8 cellular contexts compared by ENCODE assay signal in the genomic region with DNA sequence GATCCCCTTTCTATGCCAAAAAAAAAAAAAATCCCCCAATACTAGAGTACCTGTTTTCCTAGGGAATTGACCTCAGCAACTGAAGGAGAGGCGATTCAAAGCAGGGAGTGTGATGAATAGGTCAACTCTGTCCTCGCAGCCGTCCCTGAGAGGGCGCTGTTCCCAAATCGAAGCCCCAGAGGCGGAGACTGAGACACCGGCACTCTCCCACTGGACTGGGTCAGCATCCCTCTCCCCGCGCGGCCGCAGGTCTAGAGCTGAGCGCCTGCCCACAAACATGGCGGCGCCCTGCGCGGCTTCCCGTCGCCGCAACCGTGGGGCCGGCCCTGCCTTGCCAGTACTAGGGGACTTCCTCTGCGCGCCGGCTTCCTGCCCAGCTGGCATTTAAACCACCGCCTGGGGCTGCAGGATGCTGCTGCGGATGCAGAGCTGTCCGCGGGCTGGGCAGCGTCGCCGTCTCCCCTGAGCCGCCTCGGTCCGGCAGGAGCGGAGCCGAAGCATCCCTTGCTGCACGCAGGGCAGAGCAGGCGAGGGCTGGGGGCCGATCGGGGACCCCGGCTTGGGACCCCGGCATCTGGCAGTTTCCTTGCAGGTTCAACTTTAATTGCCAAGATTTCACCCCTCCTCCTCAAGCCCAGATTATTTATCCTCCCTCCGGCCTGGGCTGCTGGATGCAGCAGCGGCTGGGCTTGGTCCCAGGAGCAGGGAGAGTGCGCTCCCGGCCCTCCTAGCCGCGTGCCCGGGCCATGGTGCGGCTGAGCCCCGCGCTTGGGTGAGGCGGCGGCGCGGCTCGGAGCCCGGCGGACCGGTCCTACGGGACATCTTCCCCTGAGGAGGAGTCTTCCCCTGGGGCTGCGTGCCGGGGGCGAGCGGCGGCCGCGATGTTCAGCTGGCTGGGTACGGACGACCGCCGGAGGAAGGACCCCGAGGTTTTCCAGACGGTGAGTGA. TPM values are rescaled to one million over a fixed set of nuclear protein-coding genes. Genes with fewer than 3 reads are reported as not detected.
DNase-seq lines count a peak whose midpoint lies in the region; ATAC-seq and TF ChIP-seq lines count a peak whose summit lies in the region.

A gene (plus strand): TSS at position 412 of the 949 bp plus-strand sequence. CDS start 470 bp downstream, at position 882.

- peak; percentile 68 for TF ChIP-seq CTCF in AG10803 (conservative IDR thresholded peaks at IDR 0.05; ENCODE audit: low read length)
- peak; percentile 92 for TF ChIP-seq CTCF in endodermal cell (conservative IDR thresholded peaks at IDR 0.05)

- H3K4me1 ChIP-seq in endodermal cell (ENCODE audit: control insufficient read depth, insufficient read depth, low read length) = peaks cover 7% of the 10 kb centered on the region

- H3K27me3 Mint-ChIP-seq in activated CD8-positive, alpha-beta memory T cell treated with anti-CD3 and anti-CD28 coated beads, Interleukin-2, amount 10 ng/mL, durations not matched to agents 7 days and 5 days = peaks cover 27% of the 10 kb centered on the region
- peaks cover 5% of the 10 kb centered on the region for H3K27me3 Mint-ChIP-seq in endodermal cell (ENCODE audit: insufficient read depth)

- H3K9me3 Mint-ChIP-seq in activated CD8-positive, alpha-beta memory T cell treated with anti-CD3 and anti-CD28 coated beads, Interleukin-2, amount 10 ng/mL, durations not matched to agents 7 days and 5 days (ENCODE audit: low read depth) = no peaks in the 10 kb centered on the region
- no peaks in the 10 kb centered on the region for H3K9me3 Mint-ChIP-seq in endodermal cell

- H3K36me3 Mint-ChIP-seq in activated CD8-positive, alpha-beta memory T cell treated with anti-CD3 and anti-CD28 coated beads, Interleukin-2, amount 10 ng/mL, durations not matched to agents 7 days and 5 days = no peaks in the 10 kb centered on the region
- no peaks in the 10 kb centered on the region for H3K36me3 Mint-ChIP-seq in endodermal cell (ENCODE audit: low read depth)

- WGBS in endodermal cell (ENCODE audit: insufficient coverage in 1 of 2, insufficient read length in 1 of 2), 2 experiments = 1% methylated on average over 41 to 74 of the region's 74 CpGs

- peak within 1 kb of the TSS; percentile 69 for H3K4me3 Mint-ChIP-seq in activated CD8-positive, alpha-beta memory T cell treated with anti-CD3 and anti-CD28 coated beads, Interleukin-2, amount 10 ng/mL, durations not matched to agents 7 days and 5 days
- peak within 1 kb of the TSS; percentile 62 for H3K4me3 Mint-ChIP-seq in endodermal cell

- peaks cover 12% of the 10 kb centered on the region for H3K4me1 Mint-ChIP-seq in activated CD8-positive, alpha-beta memory T cell treated with anti-CD3 and anti-CD28 coated beads, Interleukin-2, amount 10 ng/mL, durations not matched to agents 7 days and 5 days
- H3K4me1 Mint-ChIP-seq in endodermal cell = peaks cover 17% of the 10 kb centered on the region

- peak within 1 kb of the TSS; percentile 47 for H3K9ac ChIP-seq in endodermal cell (ENCODE audit: extremely low read depth, low read length, poor library complexity, severe bottlenecking)

- peak; percentile 96 for ATAC-seq in HG03439 (IDR thresholded peaks at IDR 0.05; ENCODE audit: unreplicated experiment)
- peak; percentile 96 for ATAC-seq in activated CD8-positive, alpha-beta memory T cell treated with anti-CD3 and anti-CD28 coated beads, Interleukin-2, amount 10 ng/mL, durations not matched to agents 7 days and 5 days

- H3K4me3 ChIP-seq in AG10803 (ENCODE audit: low read length) (peak within 1 kb of the TSS; percentile 71), endodermal cell (ENCODE audit: low read length) (peak within 1 kb of the TSS; percentile 87)

- CTCF ChIA-PET in activated CD8-positive, alpha-beta memory T cell treated with anti-CD3 and anti-CD28 coated beads, Interleukin-2, amount 10 ng/mL, durations not matched to agents 7 days and 5 days (lab: Charles Lee) = interaction anchor here (0.8 to 2.1 kb wide), 5 partner anchors 10 to 522 kb away, joined by 3 to 15 read pairs (median 4); no protein-coding TSS in a partner anchor

- no peak within 1 kb of the TSS for H3K27ac Mint-ChIP-seq in activated CD8-positive, alpha-beta memory T cell treated with anti-CD3 and anti-CD28 coated beads, Interleukin-2, amount 10 ng/mL, durations not matched to agents 7 days and 5 days
- H3K27ac Mint-ChIP-seq in endodermal cell = no peak within 1 kb of the TSS

- no peak within 1 kb of the TSS for H3K27ac ChIP-seq in endodermal cell (ENCODE audit: low read depth, low read length)

- H3K9me3 ChIP-seq in endodermal cell (ENCODE audit: control insufficient read depth, low read length) = no peaks in the 10 kb centered on the region

- H3K27me3 ChIP-seq in endodermal cell (ENCODE audit: control insufficient read depth, insufficient read depth, low read length, poor library complexity, severe bottlenecking) = no peaks in the 10 kb centered on the region

- DNase-seq in AG10803 (ENCODE audit: low read depth) (peak; percentile 84), GM19238 (ENCODE audit: insufficient read length, low spot score) (peak; percentile 57), NCI-H69 (lab: John Stamatoyannopoulos, UW) (peak; percentile 95), endodermal cell (peak; percentile 99), mesenteric fat pad (ENCODE audit: low spot score) (peak; percentile 94)
- DNase-seq in activated CD8-positive, alpha-beta memory T cell treated with anti-CD3 and anti-CD28 coated beads, Interleukin-2, amount 10 ng/mL, durations not matched to agents 7 days and 5 days = peak; percentile 89
- peak; percentile 53 for DNase-seq in stimulated activated CD8-positive, alpha-beta memory T cell treated with anti-CD3 and anti-CD28 coated beads, Interleukin-15, amount 100 ng/mL, for 1 hour (ENCODE audit: low read depth)

- H3K36me3 ChIP-seq in endodermal cell (ENCODE audit: control insufficient read depth, insufficient read depth, low read length) = no peaks in the 10 kb centered on the region

RNA-seq across cellular contexts. Expression of the gene that starts here (rescaled TPM):
- total RNA-seq in activated CD8-positive, alpha-beta memory T cell treated with anti-CD3 and anti-CD28 coated beads, Interleukin-2, amount 10 ng/mL, durations not matched to agents 7 days and 5 days = 1 to 10 TPM in 1 of 2 experiments, under 1 TPM in 1; 0.41 to 1.1 TPM
- total RNA-seq in endodermal cell (10 to 100 TPM; 10.7 to 15.5 TPM), mesenteric fat pad (2.4 TPM)
- polyA plus RNA-seq in endodermal cell (2013, experiment 1 of 2) = 8.2 TPM
- 9.2 TPM for polyA plus RNA-seq in endodermal cell (2013, experiment 2 of 2)
